Comparison of ENCODE assay signal across 1 cellular context in genomic region chr22:19730662-19731360, GRCh38.
TF ChIP-seq lines count a peak whose summit lies in the region.

No MANE protein-coding gene starts in this region.

TF ChIP-seq in GM23338, 12 proteins besides CTCF, POLR2A, EP300 and RAD21 (continued from another document):
- TF ChIP-seq ZNF462 (CRISPR knock-in tag; IDR thresholded peaks at IDR 0.05) (no peak), ZNF331 (CRISPR knock-in tag; IDR thresholded peaks at IDR 0.05; ENCODE audit: low read depth) (no peak), NANOG (IDR thresholded peaks at IDR 0.05; ENCODE audit: borderline replicate concordance) (no peak), EZH2phosphoT487 (IDR thresholded peaks at IDR 0.05; ENCODE audit: unreplicated experiment) (no peak)
- TF ChIP-seq, protein P1, sequence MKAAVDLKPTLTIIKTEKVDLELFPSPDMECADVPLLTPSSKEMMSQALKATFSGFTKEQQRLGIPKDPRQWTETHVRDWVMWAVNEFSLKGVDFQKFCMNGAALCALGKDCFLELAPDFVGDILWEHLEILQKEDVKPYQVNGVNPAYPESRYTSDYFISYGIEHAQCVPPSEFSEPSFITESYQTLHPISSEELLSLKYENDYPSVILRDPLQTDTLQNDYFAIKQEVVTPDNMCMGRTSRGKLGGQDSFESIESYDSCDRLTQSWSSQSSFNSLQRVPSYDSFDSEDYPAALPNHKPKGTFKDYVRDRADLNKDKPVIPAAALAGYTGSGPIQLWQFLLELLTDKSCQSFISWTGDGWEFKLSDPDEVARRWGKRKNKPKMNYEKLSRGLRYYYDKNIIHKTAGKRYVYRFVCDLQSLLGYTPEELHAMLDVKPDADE (IDR thresholded peaks at IDR 0.05) = no peak
